8 cellular contexts compared by ENCODE assay signal in the genomic region with DNA sequence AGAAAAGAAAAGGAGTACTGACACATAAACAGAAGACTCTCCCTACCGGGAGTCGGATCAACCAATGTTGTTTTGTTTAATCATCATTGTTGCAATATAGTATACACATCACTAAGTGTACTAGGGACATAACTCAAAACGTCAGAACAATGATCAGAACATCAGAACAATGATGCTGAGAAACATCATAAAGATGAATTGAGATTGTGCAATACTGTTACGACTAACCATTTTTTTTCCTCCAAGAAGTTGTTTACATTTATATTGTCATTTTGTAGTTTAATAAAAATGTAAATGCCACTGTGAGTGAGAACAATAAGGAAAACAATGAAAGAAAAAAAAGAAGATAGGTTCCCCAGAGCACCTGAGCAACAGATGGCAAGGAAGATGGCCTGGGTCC.
"Had no signal": no experiment of that assay in that cellular context is flagged by ENCODE, and none has a peak within 500 bp of the region (broad histone marks: within the 10 kb centered on the region; RNA-seq: fewer than 3 reads in every experiment).

No MANE protein-coding gene starts in this region.

- H3K4me3 Mint-ChIP-seq: IgD-negative memory B cell had no signal

- H3K27me3 Mint-ChIP-seq: IgD-negative memory B cell had no signal

- H3K27ac ChIP-seq: HL-60, KMS-11 had no signal

- H3K9ac ChIP-seq: KMS-11 had no signal

- FAIRE-seq: HTR-8/SVneo had no signal

- H3K27ac Mint-ChIP-seq: IgD-negative memory B cell had no signal

- H3K36me3 Mint-ChIP-seq: IgD-negative memory B cell had no signal

- H3K4me2 ChIP-seq: KMS-11 had no signal

- DNase-seq: Karpas-422, Kasumi-1, KBM-7, KG1 had no signal
